21 cellular contexts compared by ENCODE assay signal in genomic region chr2:119469131-119469530, GRCh38. TPM values are rescaled to one million over a fixed set of nuclear protein-coding genes. Genes with fewer than 3 reads are reported as not detected.
A peak's percentile ranks its signal among the peaks of the same experiment; 100 is the strongest.
DNase-seq lines count a peak whose midpoint lies in the region; ATAC-seq, FAIRE-seq and TF ChIP-seq lines count a peak whose summit lies in the region.
"Had no signal": no experiment of that assay in that cellular context is flagged by ENCODE, and none has a peak within 500 bp of the region (broad histone marks: within the 10 kb centered on the region; RNA-seq: fewer than 3 reads in every experiment).

No MANE protein-coding gene starts in this region.

- no peak overlapping the region for H3K4me3 ChIP-seq in H1 (ENCODE audit: extremely low read depth in 1 of 4, insufficient read depth in 2 of 4, low read depth in 3 of 4, low read length in 4 of 4)
- H3K4me3 ChIP-seq in osteoblast (ENCODE audit: insufficient read depth, low read length): no peak overlapping the region
- H3K4me3 ChIP-seq: A549, HAP-1 had no signal

- H3K18ac ChIP-seq in H1 (ENCODE audit: extremely low read depth, low read length): no peak overlapping the region

- H2BK12ac ChIP-seq in H1 (ENCODE audit: low read depth, low read length): no peak overlapping the region

- no peaks in the 10 kb centered on the region for H3K23me2 ChIP-seq in H1 (ENCODE audit: low read depth, low read length)

- WGBS in H1 (ENCODE audit: extremely low coverage in 1 of 2, insufficient coverage in 1 of 2, insufficient read length in 1 of 2, insufficient replicate concordance in 2 of 2, low coverage in 1 of 2, low lambda C conversion rate in 2 of 2, missing lambda C conversion rate in 1 of 2), 2 experiments: 91% methylated on average over 6 of the region's 6 CpGs; no CpG with 5 or more reads in 1 of the 2 experiments

- no peak overlapping the region for H2BK120ac ChIP-seq in H1 (replicated peaks; ENCODE audit: low read depth, low read length)

- H3K79me1 ChIP-seq in H1 (ENCODE audit: low read depth, low read length): no peaks in the 10 kb centered on the region

- POLR2A ChIA-PET in H1 (lab: Charles Lee; ENCODE audit: partially characterized antibody): no interaction called here

- TF ChIP-seq RAD21 in H1 (IDR thresholded peaks at IDR 0.05 in 1 of 2, conservative IDR thresholded peaks at IDR 0.05 in 1 of 2; ENCODE audit: low read depth in 2 of 2, low read length in 2 of 2): no peak

- H3K27me3 ChIP-seq in H1 (replicated peaks in 1 of 4; ENCODE audit: control insufficient read depth in 3 of 4, extremely low read depth in 1 of 4, insufficient read depth in 3 of 4, low read length in 3 of 4): no peaks in the 10 kb centered on the region
- no peaks in the 10 kb centered on the region for H3K27me3 ChIP-seq in osteoblast (ENCODE audit: insufficient read depth, low read length)

- H3K36me3 ChIP-seq in H1 (ENCODE audit: control insufficient read depth in 2 of 4, insufficient read depth in 4 of 4, low read length in 3 of 4) (no peaks in the 10 kb centered on the region), osteoblast (ENCODE audit: insufficient read depth, low read length) (no peaks in the 10 kb centered on the region)
- H3K36me3 ChIP-seq: HAP-1 had no signal

- no peak overlapping the region for H3K27ac ChIP-seq in H1 (ENCODE audit: low read depth, low read length)
- no peak overlapping the region for H3K27ac ChIP-seq in osteoblast (ENCODE audit: low read depth, low read length)
- H3K27ac ChIP-seq: 22Rv1, A549, C4-2B, HL-60 had no signal

- H2AK5ac ChIP-seq in H1 (ENCODE audit: low read depth, low read length): no peak overlapping the region

- peaks cover 0 to 4% (median 0%) of the 10 kb centered on the region in 4 experiments; a peak in 4 of 7 replicates for H3K4me1 ChIP-seq in H1 (replicated peaks in 1 of 4; ENCODE audit: control insufficient read depth in 3 of 4, insufficient read depth in 4 of 4, low read length in 3 of 4)
- no peaks in the 10 kb centered on the region for H3K4me1 ChIP-seq in osteoblast (ENCODE audit: insufficient read depth, low read length)
- H3K4me1 ChIP-seq: A549, Caco-2 had no signal

- H4K20me1 ChIP-seq in H1 (replicated peaks in 1 of 2; ENCODE audit: control insufficient read depth in 1 of 2, insufficient read depth in 2 of 2, low read length in 2 of 2) (no peaks in the 10 kb centered on the region), osteoblast (ENCODE audit: insufficient read depth, low read length) (no peaks in the 10 kb centered on the region)

- TF ChIP-seq EP300 in H1 (IDR thresholded peaks at IDR 0.05; ENCODE audit: borderline replicate concordance in 1 of 2, low read depth in 2 of 2, low read length in 2 of 2): no peak

- H3K23ac ChIP-seq in H1 (ENCODE audit: insufficient read length): no peak overlapping the region

- no peak overlapping the region for H3K9ac ChIP-seq in H1 (replicated peaks in 1 of 4; ENCODE audit: extremely low read depth in 1 of 4, low read depth in 3 of 4, low read length in 3 of 4)

- H3K79me2 ChIP-seq in H1 (ENCODE audit: control insufficient read depth in 1 of 2, insufficient read depth in 2 of 2, low read length in 2 of 2): no peaks in the 10 kb centered on the region
- no peaks in the 10 kb centered on the region for H3K79me2 ChIP-seq in osteoblast (ENCODE audit: insufficient read depth, low read length)

- no peak for ATAC-seq in HG03175 (IDR thresholded peaks at IDR 0.05; ENCODE audit: unreplicated experiment)
- ATAC-seq: A549 had no signal

- no peak overlapping the region for H3K14ac ChIP-seq in H1 (ENCODE audit: insufficient read length)

- H2BK5ac ChIP-seq in H1 (ENCODE audit: low read depth, low read length): no peak overlapping the region

- FAIRE-seq in H1 (lab: Jason Lieb, UNC) (no peak), urothelium cell line (lab: Jason Lieb, UNC) (peak; percentile 74)
- FAIRE-seq: A549, D721Med had no signal

- no peak overlapping the region for H2BK15ac ChIP-seq in H1 (ENCODE audit: low read length)

- H2AFZ ChIP-seq in H1 (ENCODE audit: low read length) (no peak overlapping the region), osteoblast (ENCODE audit: low read length) (no peak overlapping the region)

- CTCF ChIA-PET in H1 (lab: Charles Lee; ENCODE audit: partially characterized antibody): interaction anchor here (1.4 to 16.2 kb wide), 2 partner anchors 10 to 62 kb away, joined by 8 to 411 read pairs; no protein-coding TSS in a partner anchor

- H2BK20ac ChIP-seq in H1 (ENCODE audit: low read length): peak overlapping the region; percentile 21; the same call in 1 of the 2 replicates

- H3K4ac ChIP-seq in H1 (replicated peaks; ENCODE audit: insufficient read length, low read depth, low read length): no peak overlapping the region

- H3K56ac ChIP-seq in H1 (replicated peaks; ENCODE audit: insufficient read length, low read depth, low read length): no peak overlapping the region

- no peak overlapping the region for H4K8ac ChIP-seq in H1 (ENCODE audit: extremely low read depth, insufficient read depth, low read length)

- no peak for TF ChIP-seq POLR2A in H1 (IDR thresholded peaks at IDR 0.05; ENCODE audit: control extremely low read depth in 1 of 2, low read depth in 2 of 2, low read length in 2 of 2)

- no peak overlapping the region for H4K5ac ChIP-seq in H1 (ENCODE audit: insufficient read length, low read depth, low read length)

- DNase-seq in DMS53 (lab: John Stamatoyannopoulos, UW) (peak; percentile 31), DMS53 treated with DMSO at 0.1 percent for 48 hours (lab: John Stamatoyannopoulos, UW; ENCODE audit: unreplicated experiment) (no peak), H1 (ENCODE audit: low read depth in 1 of 2, low spot score in 2 of 2) (no peak), osteoblast (ENCODE audit: insufficient read length, low spot score, missing footprints) (peak; percentile 36), urothelium cell line (ENCODE audit: low spot score) (no peak), GM20000 (ENCODE audit: low spot score) (no peak)
- DNase-seq: AML-193; Caco-2; CD4-positive, alpha-beta T cell; GF-D8 had no signal

- H3K9me3 ChIP-seq in H1 (ENCODE audit: insufficient read depth in 2 of 2, low read depth in 1 of 2, low read length in 1 of 2) (no peaks in the 10 kb centered on the region), osteoblast (ENCODE audit: low read depth, low read length) (no peaks in the 10 kb centered on the region)
- H3K9me3 ChIP-seq: A549, Caco-2, HAP-1 had no signal

- no peak overlapping the region for H4K91ac ChIP-seq in H1 (replicated peaks; ENCODE audit: insufficient read length, low read length)

- TF ChIP-seq CTCF in H1 (IDR thresholded peaks at IDR 0.05; ENCODE audit: control extremely low read depth in 1 of 3, insufficient read depth in 1 of 3, low read depth in 1 of 3, low read length in 3 of 3) (no peak), osteoblast (IDR thresholded peaks at IDR 0.05; ENCODE audit: extremely low read depth, low read depth, low read length) (no peak), GM20000 (IDR thresholded peaks at IDR 0.05; ENCODE audit: extremely low read depth, missing control alignments) (no peak)

- H3K4me2 ChIP-seq in H1 (ENCODE audit: insufficient read depth in 1 of 2, low read depth in 2 of 2, low read length in 2 of 2) (no peak overlapping the region), osteoblast (ENCODE audit: insufficient read depth, low read length) (no peak overlapping the region)
- H3K4me2 ChIP-seq: A549 had no signal

TF ChIP-seq in H1, 55 proteins besides CTCF, POLR2A, EP300 and RAD21 (continues in another document):
- no peak for TF ChIP-seq E2F6 (IDR thresholded peaks at IDR 0.05)
- no peak for TF ChIP-seq GABPA (IDR thresholded peaks at IDR 0.05; ENCODE audit: borderline replicate concordance, insufficient read depth, low read length)
- no peak for TF ChIP-seq EGR1 (IDR thresholded peaks at IDR 0.05; ENCODE audit: borderline replicate concordance, low read depth, low read length)
- TF ChIP-seq FOSL1 (IDR thresholded peaks at IDR 0.05; ENCODE audit: insufficient read depth, low read depth, low read length): no peak
- no peak for TF ChIP-seq CBX5 (IDR thresholded peaks at IDR 0.05; ENCODE audit: low read depth, low read length)
- no peak for TF ChIP-seq SIRT6 (IDR thresholded peaks at IDR 0.05; ENCODE audit: low read length)
- no peak for TF ChIP-seq YY1 (IDR thresholded peaks at IDR 0.05; ENCODE audit: low read depth, low read length)
- no peak for TF ChIP-seq CEBPB (IDR thresholded peaks at IDR 0.05; ENCODE audit: low read depth, low read length)
- no peak for TF ChIP-seq RBBP5 (IDR thresholded peaks at IDR 0.05; ENCODE audit: borderline replicate concordance, low read depth, low read length)
- no peak for TF ChIP-seq JUND (IDR thresholded peaks at IDR 0.05; ENCODE audit: low read length)
- no peak for TF ChIP-seq CHD1 (IDR thresholded peaks at IDR 0.05; ENCODE audit: low read depth, low read length)
- TF ChIP-seq SIX5 (IDR thresholded peaks at IDR 0.05; ENCODE audit: low read depth, low read length): no peak

RNA-seq across cellular contexts. Expression of gene TMEM37, which starts 37.5 kb away (rescaled TPM):
- 9.9 and 11.0 TPM in 2 replicates for total RNA-seq in H1 (2021; fragmentation: NEBNext Ultra II Directional; extraction: Animal tissue kit (Norgen Biotek cat#: 25700))
- polyA plus RNA-seq in H1 (2011; rRNA removed): 16.2 and 20.4 TPM in 2 replicates
- 13.4 TPM for polyA plus RNA-seq in H1 (2011; cell fraction: cytosol; rRNA removed)
- polyA plus RNA-seq in H1 (2011; cell fraction: nucleus; rRNA removed): 13.5 TPM
- 7.9 to 9.4 TPM (median 8.6 TPM) in 4 replicates for polyA plus RNA-seq in H1 (2012, experiment 1 of 2)
- polyA plus RNA-seq in H1 (2012, experiment 2 of 2): 12.2 TPM
- polyA plus RNA-seq in H1 (2013, experiment 1 of 2): 9.0 TPM
- 10.0 TPM for polyA plus RNA-seq in H1 (2013, experiment 2 of 2)
- polyA minus RNA-seq in H1 (2011; rRNA and poly(A)+ RNA removed): 6.5 and 8.2 TPM in 2 replicates
- polyA minus RNA-seq in H1 (2011; cell fraction: cytosol; rRNA and poly(A)+ RNA removed): 4.6 TPM
- 9.5 TPM for polyA minus RNA-seq in H1 (2011; cell fraction: nucleus; rRNA and poly(A)+ RNA removed)
- total RNA-seq in osteoblast: 1.1 and 1.2 TPM in 2 replicates
- total RNA-seq: CD4-positive, alpha-beta T cell had no signal

RNA-seq across cellular contexts. Expression of gene SCTR, which starts 55.2 kb away (rescaled TPM):
- not detected in 2 replicates for total RNA-seq in H1 (2021; fragmentation: NEBNext Ultra II Directional; extraction: Animal tissue kit (Norgen Biotek cat#: 25700))
- polyA plus RNA-seq in H1 (2011; rRNA removed): 0.15 and 0.61 TPM in 2 replicates
- 0.19 TPM for polyA plus RNA-seq in H1 (2011; cell fraction: cytosol; rRNA removed)
- polyA plus RNA-seq in H1 (2011; cell fraction: nucleus; rRNA removed): 1.2 TPM
- 0.48 to 0.96 TPM (median 0.52 TPM) in 3 of 4 replicates, not detected in the other for polyA plus RNA-seq in H1 (2012, experiment 1 of 2)
- 0.08 TPM for polyA plus RNA-seq in H1 (2012, experiment 2 of 2)
- polyA plus RNA-seq in H1 (2013, experiment 1 of 2): 0.02 TPM
- polyA plus RNA-seq in H1 (2013, experiment 2 of 2): 0.07 TPM
- polyA minus RNA-seq in H1 (2011; rRNA and poly(A)+ RNA removed): 0.12 and 0.25 TPM in 2 replicates
- polyA minus RNA-seq in H1 (2011; cell fraction: cytosol; rRNA and poly(A)+ RNA removed): not detected
- polyA minus RNA-seq in H1 (2011; cell fraction: nucleus; rRNA and poly(A)+ RNA removed): 0.40 TPM
- total RNA-seq in osteoblast: not detected in 2 replicates
- total RNA-seq: Caco-2; CD4-positive, alpha-beta T cell; H4; HT1080; IMR-90 had no signal
- polyA plus RNA-seq: A549, BJ, IMR-90 had no signal

Comparison
In these comparisons a context has a peak if more than half of its experiments do, and no peak if none do; other contexts are left out.
1. DNase-seq: peak in DMS53 (single experiment) and osteoblast (single experiment); none in DMS53 treated with DMSO at 0.1 percent for 48 hours (single experiment), H1 (0 of 2), urothelium cell line (single experiment) and GM20000 (single experiment).